1 cellular context compared by ENCODE assay signal in genomic region chr14:69151458-69152180, GRCh38.
TF ChIP-seq lines count a peak whose summit lies in the region.

No MANE protein-coding gene starts in this region.

TF ChIP-seq in HEK293, 187 proteins besides CTCF, POLR2A, EP300 and RAD21 (continued from another document):
- TF ChIP-seq MYNN (tag by site-specific recombination; IDR thresholded peaks at IDR 0.05; ENCODE audit: borderline replicate concordance) (0 out of 2 replicates have a peak, but pooled peaks have one; percentile 29), ZNF391 (tag by site-specific recombination; IDR thresholded peaks at IDR 0.05; ENCODE audit: borderline replicate concordance, low read depth) (no peak), SP2 (tag by site-specific recombination; IDR thresholded peaks at IDR 0.05) (peak; percentile 78), ZNF416 (tag by site-specific recombination; IDR thresholded peaks at IDR 0.05) (no peak), ZNF354C (tag by site-specific recombination; IDR thresholded peaks at IDR 0.05; ENCODE audit: borderline replicate concordance, low read depth) (no peak), ZNF501 (tag by site-specific recombination; IDR thresholded peaks at IDR 0.05) (peak; percentile 61; the same call in 1 of the 2 replicates)
